Comparison of ENCODE assay signal across 28 cellular contexts in genomic region chr21:38664315-38664714, GRCh38.
"Had no signal": no experiment of that assay in that cellular context is flagged by ENCODE, and none has a peak within 500 bp of the region (broad histone marks: within the 10 kb centered on the region; RNA-seq: fewer than 3 reads in every experiment).

No MANE protein-coding gene starts in this region.

- H3K36me3 ChIP-seq: esophagus squamous epithelium, heart right ventricle, left lung, prostate gland, sigmoid colon, spleen, tibial artery had no signal

- H3K9me3 Mint-ChIP-seq: nephron progenitor cell; stimulated activated memory B cell treated with anti-CD40 and anti-IgM and Interleukin-4, amounts not matched to agents 10 μg/mL and 1 μg/mL and 100 μg/mL, for 72 hours had no signal

- H3K27ac ChIP-seq: coronary artery, esophagus squamous epithelium, heart right ventricle, left lung, prostate gland, sigmoid colon, spleen, testis, tibial artery had no signal

- ATAC-seq: heart right ventricle; left cardiac atrium; left lung; naive thymus-derived CD4-positive, alpha-beta T cell; right cardiac atrium; stimulated activated memory B cell treated with anti-CD40 and anti-IgM and Interleukin-4, amounts not matched to agents 10 μg/mL and 1 μg/mL and 100 μg/mL, for 72 hours; stimulated activated naive CD8-positive, alpha-beta T cell treated with anti-CD3 and anti-CD28 coated beads, Interleukin-15, Interleukin-2, amounts not matched to agents 100 U/mL and 50 U/mL, for 24 hours had no signal

- H3K27me3 ChIP-seq: testis, tibial artery had no signal

- H3K4me1 ChIP-seq: prostate gland, testis had no signal

- H3K4me3 Mint-ChIP-seq: naive thymus-derived CD4-positive, alpha-beta T cell; nephron progenitor cell; stimulated activated memory B cell treated with anti-CD40 and anti-IgM and Interleukin-4, amounts not matched to agents 10 μg/mL and 1 μg/mL and 100 μg/mL, for 72 hours; type B pancreatic cell had no signal

- DNase-seq: dermis blood vessel endothelial cell; effector memory CD4-positive, alpha-beta T cell; erythroblast; esophagus squamous epithelium; foreskin melanocyte; glutamatergic neuron; heart right ventricle; hippocampal formation; kidney; left cardiac atrium; left lung; mesenchymal stem cell; midbrain; naive thymus-derived CD4-positive, alpha-beta T cell; nephron progenitor cell; nucleus accumbens; right cardiac atrium; sigmoid colon; spleen; stimulated activated CD4-positive, alpha-beta T cell treated with anti-CD3 and anti-CD28 coated beads, Interleukin-4, amount 100 ng/mL, for 4 hours; stimulated activated naive CD8-positive, alpha-beta T cell treated with anti-CD3 and anti-CD28 coated beads, Interleukin-15, Interleukin-2, amounts not matched to agents 100 U/mL and 50 U/mL, for 24 hours; substantia nigra; testis; tibial artery had no signal

- H3K9me3 ChIP-seq: esophagus squamous epithelium, heart right ventricle, left lung, prostate gland, sigmoid colon, spleen, testis, tibial artery had no signal

- H3K36me3 Mint-ChIP-seq: naive thymus-derived CD4-positive, alpha-beta T cell; stimulated activated memory B cell treated with anti-CD40 and anti-IgM and Interleukin-4, amounts not matched to agents 10 μg/mL and 1 μg/mL and 100 μg/mL, for 72 hours; type B pancreatic cell had no signal

- H3K27ac Mint-ChIP-seq: naive thymus-derived CD4-positive, alpha-beta T cell; nephron progenitor cell; stimulated activated memory B cell treated with anti-CD40 and anti-IgM and Interleukin-4, amounts not matched to agents 10 μg/mL and 1 μg/mL and 100 μg/mL, for 72 hours; type B pancreatic cell had no signal

- H3K4me3 ChIP-seq: coronary artery, esophagus squamous epithelium, heart right ventricle, left lung, prostate gland, sigmoid colon, spleen, testis, tibial artery had no signal
